1 cellular context compared by ENCODE assay signal in genomic region chr21:44939532-44940115, GRCh38.
A peak's percentile ranks its signal among the peaks of the same experiment; 100 is the strongest.
TF ChIP-seq lines count a peak whose summit lies in the region.

TSS of gene SLX9 (plus strand) at chr21:44940029. CDS start at chr21:44940058, 29 bp downstream.

TF ChIP-seq in GM12878, 131 proteins besides CTCF, POLR2A, EP300 and RAD21 (continued from another document and continues in another):
- TF ChIP-seq PRDM15 (CRISPR knock-in tag; IDR thresholded peaks at IDR 0.05): no peak
- peak; percentile 88 for TF ChIP-seq POU2F2 (IDR thresholded peaks at IDR 0.05; ENCODE audit: borderline replicate concordance, low read depth, low read length)
- peak; percentile 46; the same call in 1 of the 2 replicates for TF ChIP-seq RUNX3 (IDR thresholded peaks at IDR 0.05; ENCODE audit: low read length)
- peak; percentile 65 for TF ChIP-seq LARP7 (IDR thresholded peaks at IDR 0.05)
- TF ChIP-seq CUX1 (IDR thresholded peaks at IDR 0.05; ENCODE audit: insufficient replicate concordance, low read depth, low read length): no peak
- peak; percentile 85; the same call in 1 of the 2 replicates for TF ChIP-seq STAT1 (conservative IDR thresholded peaks at IDR 0.05)
- TF ChIP-seq E2F8 (IDR thresholded peaks at IDR 0.05; ENCODE audit: low read depth, partially characterized antibody): peak; percentile 70
- peak; percentile 80 for TF ChIP-seq MAX (IDR thresholded peaks at IDR 0.05; ENCODE audit: low read depth, low read length)
- peak; percentile 98 for TF ChIP-seq ZBTB11 (CRISPR knock-in tag; IDR thresholded peaks at IDR 0.05)
- TF ChIP-seq BCL3 (IDR thresholded peaks at IDR 0.05; ENCODE audit: borderline replicate concordance, insufficient read depth, low read depth, low read length, poor library complexity, severe bottlenecking): peak; percentile 43
- TF ChIP-seq ZNF24 (IDR thresholded peaks at IDR 0.05): peak; percentile 78
- 0 out of 2 replicates have a peak, but pooled peaks have one; percentile 49 for TF ChIP-seq ZSCAN29 (IDR thresholded peaks at IDR 0.05)
- TF ChIP-seq NBN (IDR thresholded peaks at IDR 0.05): peak; percentile 81
- no peak; the same call in 1 of the 2 replicates for TF ChIP-seq SREBF2 (IDR thresholded peaks at IDR 0.05; ENCODE audit: low read length)
- peak; percentile 83; the same call in 1 of the 2 replicates for TF ChIP-seq TCF3 (IDR thresholded peaks at IDR 0.05; ENCODE audit: borderline replicate concordance, insufficient read depth, low read depth, low read length)
- no peak for TF ChIP-seq HDAC2 (IDR thresholded peaks at IDR 0.05)
- TF ChIP-seq IRF4 (IDR thresholded peaks at IDR 0.05; ENCODE audit: low read depth, low read length): 0 out of 2 replicates have a peak, but pooled peaks have one; percentile 35
- peak; percentile 91 for TF ChIP-seq ESRRA (IDR thresholded peaks at IDR 0.05; ENCODE audit: low read length)
- peak; percentile 78 for TF ChIP-seq CHD2 (IDR thresholded peaks at IDR 0.05; ENCODE audit: borderline replicate concordance, low read depth, low read length)
- TF ChIP-seq YY1 (IDR thresholded peaks at IDR 0.05; ENCODE audit: low read depth, low read length): peak; percentile 93
- TF ChIP-seq ZNF622 (IDR thresholded peaks at IDR 0.05): no peak
- TF ChIP-seq MLLT1 (IDR thresholded peaks at IDR 0.05): 0 out of 2 replicates have a peak, but pooled peaks have one; percentile 36
- peak; percentile 90 for TF ChIP-seq HCFC1 (IDR thresholded peaks at IDR 0.05; ENCODE audit: low read length)
- peak; percentile 53; the same call in 1 of the 2 replicates for TF ChIP-seq POLR2AphosphoS5 (IDR thresholded peaks at IDR 0.05; ENCODE audit: low read length)
- TF ChIP-seq JUND (IDR thresholded peaks at IDR 0.05; ENCODE audit: low read depth, low read length): peak; percentile 47
- peak; percentile 73; the same call in 1 of the 2 replicates for TF ChIP-seq HSF1 (IDR thresholded peaks at IDR 0.05; ENCODE audit: low read depth, low read length)
- TF ChIP-seq EZH2 (IDR thresholded peaks at IDR 0.05; ENCODE audit: borderline replicate concordance, control insufficient read depth, low read depth, low read length): no peak
- TF ChIP-seq DPF2 (IDR thresholded peaks at IDR 0.05): peak; percentile 68
- TF ChIP-seq NR2F1 (conservative IDR thresholded peaks at IDR 0.05): peak; percentile 89
- TF ChIP-seq NR2C1 (IDR thresholded peaks at IDR 0.05): peak; percentile 92
- peak; percentile 47 for TF ChIP-seq SP1 (IDR thresholded peaks at IDR 0.05; ENCODE audit: low read depth, low read length)
- 0 out of 2 replicates have a peak, but pooled peaks have one; percentile 16 for TF ChIP-seq FOXM1 (IDR thresholded peaks at IDR 0.05; ENCODE audit: low read depth, low read length)
- TF ChIP-seq PAX8 (IDR thresholded peaks at IDR 0.05): no peak
- TF ChIP-seq TARDBP (IDR thresholded peaks at IDR 0.05; ENCODE audit: borderline replicate concordance): peak; percentile 91
- TF ChIP-seq TBL1XR1 (IDR thresholded peaks at IDR 0.05; ENCODE audit: low read depth, low read length): peak; percentile 68; the same call in 1 of the 2 replicates
- no peak for TF ChIP-seq USF2 (IDR thresholded peaks at IDR 0.05; ENCODE audit: borderline replicate concordance, low read depth, low read length)
- TF ChIP-seq CHD4 (IDR thresholded peaks at IDR 0.05): no peak
- peak; percentile 36 for TF ChIP-seq ZZZ3 (IDR thresholded peaks at IDR 0.05; ENCODE audit: control insufficient read depth, insufficient read length, low read depth)
